12 cellular contexts compared by ENCODE assay signal in the genomic region with DNA sequence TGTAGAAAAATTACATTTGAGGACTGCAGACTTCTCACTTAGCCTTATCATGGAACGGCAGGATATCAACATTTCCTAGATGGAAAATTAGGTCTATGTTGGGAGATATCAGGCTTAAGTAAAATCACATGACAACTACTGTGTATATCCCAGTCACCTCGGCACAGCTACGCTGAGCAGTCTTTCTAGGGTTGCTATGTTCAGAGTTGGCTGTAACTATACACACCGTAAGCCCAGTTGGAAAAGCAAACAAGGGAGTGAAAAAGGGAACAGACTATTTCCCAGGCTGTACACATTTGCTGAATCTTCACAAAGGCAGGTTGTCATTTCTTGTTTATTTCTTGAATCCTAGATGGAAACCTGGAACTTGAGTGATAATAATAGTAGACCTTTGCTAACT.
A peak's percentile ranks its signal among the peaks of the same experiment; 100 is the strongest.
DNase-seq lines count a peak whose midpoint lies in the region; ATAC-seq, FAIRE-seq and TF ChIP-seq lines count a peak whose summit lies in the region.
"Had no signal": no experiment of that assay in that cellular context is flagged by ENCODE, and none has a peak within 500 bp of the region (broad histone marks: within the 10 kb centered on the region; RNA-seq: fewer than 3 reads in every experiment).

No MANE protein-coding gene starts in this region.

- H3K27me3 ChIP-seq in ACC112 (ENCODE audit: insufficient read depth, low read length) (no peaks in the 10 kb centered on the region), astrocyte (ENCODE audit: insufficient read depth, low read length) (no peaks in the 10 kb centered on the region)

- peak overlapping the region; percentile 76 for H3K4me2 ChIP-seq in astrocyte (ENCODE audit: low read length)
- no peak overlapping the region for H3K4me2 ChIP-seq in OCI-LY7 (ENCODE audit: low read length)

- POLR2A ChIA-PET in OCI-LY7 (lab: Charles Lee) = no interaction called here

- DNase-seq in HuH-7.5 (ENCODE audit: low spot score) (peak; percentile 13), astrocyte (ENCODE audit: low read depth) (peak; percentile 62), iris pigment epithelial cell (ENCODE audit: low read depth) (peak; percentile 28), OCI-LY7 (ENCODE audit: low spot score) (no peak), NCI-H526 (lab: John Stamatoyannopoulos, UW) (no peak)
- DNase-seq: NK-92 treated with Interleukin-12 subunit alpha and Interleukin-12 subunit beta, amount 100 ng/mL, for 24 hours; stimulated activated CD4-positive, alpha-beta T cell treated with anti-CD3 and anti-CD28 coated beads, Interleukin-1b, Interleukin-23, amount 100 ng/mL, for 48 hours had no signal

- H4K20me1 ChIP-seq in astrocyte (ENCODE audit: insufficient read depth, low read length) (no peaks in the 10 kb centered on the region), OCI-LY7 (ENCODE audit: insufficient read depth, low read length) (no peaks in the 10 kb centered on the region)

- intact Hi-C loops in OCI-LY7 (cut with micrococcal nuclease; ENCODE audit: unreplicated experiment) = no loop called here

- TF ChIP-seq CTCF in astrocyte (IDR thresholded peaks at IDR 0.05; ENCODE audit: insufficient read depth, low read depth, low read length) (no peak), OCI-LY7 (conservative IDR thresholded peaks at IDR 0.05; ENCODE audit: low read length) (no peak)

- ATAC-seq in HG03159 (IDR thresholded peaks at IDR 0.05; ENCODE audit: unreplicated experiment) (no peak), HG02588 (IDR thresholded peaks at IDR 0.05; ENCODE audit: unreplicated experiment) (no peak)
- ATAC-seq: K562 had no signal

- H3K9me3 ChIP-seq in astrocyte (ENCODE audit: insufficient read depth, low read depth, low read length) (no peaks in the 10 kb centered on the region), OCI-LY7 (ENCODE audit: low read length) (no peaks in the 10 kb centered on the region)

- H3K9me3 Mint-ChIP-seq in astrocyte (ENCODE audit: unreplicated experiment) = no peaks in the 10 kb centered on the region
- H3K9me3 Mint-ChIP-seq: central memory CD8-positive, alpha-beta T cell had no signal

- H3K36me3 Mint-ChIP-seq in astrocyte (ENCODE audit: low read depth, unreplicated experiment) = no peaks in the 10 kb centered on the region

- peaks cover 54% of the 10 kb centered on the region for H3K4me1 Mint-ChIP-seq in astrocyte (ENCODE audit: low read depth, unreplicated experiment)
- H3K4me1 Mint-ChIP-seq: central memory CD8-positive, alpha-beta T cell had no signal

- no TSS peak for BruUV-seq in OCI-LY7 (replicated peaks; lab: Mats Ljungman, UMichigan)

- H3K4me3 ChIP-seq in ACC112 (ENCODE audit: low read depth, low read length) (no peak overlapping the region), astrocyte (ENCODE audit: insufficient read depth, low read depth, low read length) (peak overlapping the region; percentile 9), OCI-LY7 (ENCODE audit: low read depth, low read length, poor library complexity, severe bottlenecking) (no peak overlapping the region)
- H3K4me3 ChIP-seq: K562 had no signal

- H3K36me3 ChIP-seq in ACC112 (ENCODE audit: insufficient read depth, low read length) = no peaks in the 10 kb centered on the region
- no peaks in the 10 kb centered on the region for H3K36me3 ChIP-seq in astrocyte (ENCODE audit: insufficient read depth, low read length)
- H3K36me3 ChIP-seq in OCI-LY7 (ENCODE audit: insufficient read depth, low read length) = no peaks in the 10 kb centered on the region

- H3K27ac ChIP-seq in ACC112 (ENCODE audit: low read depth, low read length) (peak overlapping the region; percentile 91), astrocyte (ENCODE audit: low read depth, low read length) (peak overlapping the region; percentile 88), OCI-LY7 (ENCODE audit: low read depth, low read length, poor library complexity, severe bottlenecking) (no peak overlapping the region)

- peak overlapping the region; percentile 100 for H3K27ac Mint-ChIP-seq in astrocyte (ENCODE audit: unreplicated experiment)

- CTCF ChIA-PET in OCI-LY7 (lab: Charles Lee; ENCODE audit: unreplicated experiment) = no interaction called here

- no peak overlapping the region for H3K4me3 Mint-ChIP-seq in astrocyte (ENCODE audit: unreplicated experiment)
- H3K4me3 Mint-ChIP-seq: central memory CD8-positive, alpha-beta T cell had no signal

- no peaks in the 10 kb centered on the region for H3K79me2 ChIP-seq in ACC112 (ENCODE audit: control insufficient read depth, insufficient read depth, low read length, unreplicated experiment)
- no peaks in the 10 kb centered on the region for H3K79me2 ChIP-seq in astrocyte (ENCODE audit: insufficient read depth, low read length)
- H3K79me2 ChIP-seq in OCI-LY7 (ENCODE audit: insufficient read depth, low read depth, low read length) = no peaks in the 10 kb centered on the region

- H2AFZ ChIP-seq in ACC112 (ENCODE audit: low read length, unreplicated experiment) (peak overlapping the region; percentile 46), astrocyte (ENCODE audit: low read depth, low read length) (peak overlapping the region; percentile 28), OCI-LY7 (ENCODE audit: low read length) (no peak overlapping the region)

- peak overlapping the region; percentile 14 for H3K9ac ChIP-seq in astrocyte (ENCODE audit: low read length)

- H3K27me3 Mint-ChIP-seq in astrocyte (ENCODE audit: low read depth, unreplicated experiment) = no peaks in the 10 kb centered on the region
- H3K27me3 Mint-ChIP-seq: central memory CD8-positive, alpha-beta T cell had no signal

- H3K9me2 ChIP-seq in OCI-LY7 (ENCODE audit: insufficient read depth, low read length) = no peaks in the 10 kb centered on the region

- FAIRE-seq in astrocyte (lab: Jason Lieb, UNC) = peak; percentile 45
- FAIRE-seq: K562 had no signal

- H3K4me1 ChIP-seq in ACC112 (ENCODE audit: control insufficient read depth, insufficient read depth, low read length, unreplicated experiment) (peaks cover 47% of the 10 kb centered on the region), astrocyte (ENCODE audit: insufficient read depth, low read length) (peaks cover 30% of the 10 kb centered on the region), OCI-LY7 (ENCODE audit: insufficient read depth, low read length, poor library complexity, severe bottlenecking) (no peaks in the 10 kb centered on the region)

Comparison
In these comparisons a context has a peak if more than half of its experiments do, and no peak if none do; other contexts are left out.
1. DNase-seq: peak in HuH-7.5 (single experiment), astrocyte (single experiment) and iris pigment epithelial cell (single experiment); none in OCI-LY7 (single experiment) and NCI-H526 (0 of 2).